ENCODE assay signal across 1 cellular context in genomic region chr10:34813626-34814227, GRCh38.
A peak's percentile ranks its signal among the peaks of the same experiment; 100 is the strongest.
TF ChIP-seq lines count a peak whose summit lies in the region.

No MANE protein-coding gene starts in this region.

TF ChIP-seq in HepG2, 621 proteins besides CTCF, POLR2A, EP300 and RAD21 (continued from another document):
- peak; percentile 15 for TF ChIP-seq TEAD3 (CRISPR knock-in tag; optimal IDR thresholded peaks at IDR 0.05; ENCODE audit: borderline replicate concordance)
- TF ChIP-seq PHF21A (CRISPR knock-in tag; IDR thresholded peaks at IDR 0.05): 0 out of 2 replicates have a peak, but pooled peaks have one; percentile 8
- TF ChIP-seq MYC (CRISPR knock-in tag; IDR thresholded peaks at IDR 0.05; ENCODE audit: borderline replicate concordance): peak; percentile 29; the same call in 1 of the 2 replicates
- TF ChIP-seq PLRG1 (conservative IDR thresholded peaks at IDR 0.05): no peak
- TF ChIP-seq YEATS2 (CRISPR knock-in tag; IDR thresholded peaks at IDR 0.05; ENCODE audit: borderline replicate concordance): 0 out of 2 replicates have a peak, but pooled peaks have one; percentile 6
- peak; percentile 41; the same call in 1 of the 2 replicates for TF ChIP-seq KDM2A (CRISPR knock-in tag; IDR thresholded peaks at IDR 0.05; ENCODE audit: borderline replicate concordance, low read depth)
- TF ChIP-seq STAT5B (CRISPR knock-in tag; IDR thresholded peaks at IDR 0.05): no peak
- peak; percentile 12; the same call in 1 of the 2 replicates for TF ChIP-seq SOX5 (CRISPR knock-in tag; IDR thresholded peaks at IDR 0.05; ENCODE audit: borderline replicate concordance)
- TF ChIP-seq PAF1 (CRISPR knock-in tag; IDR thresholded peaks at IDR 0.05): no peak
- TF ChIP-seq ZNF121 (CRISPR knock-in tag; IDR thresholded peaks at IDR 0.05): no peak
- TF ChIP-seq SALL1 (CRISPR knock-in tag; IDR thresholded peaks at IDR 0.05): no peak
- TF ChIP-seq SMAD3 (CRISPR knock-in tag; IDR thresholded peaks at IDR 0.05): no peak
- 0 out of 2 replicates have a peak, but pooled peaks have one; percentile 24 for TF ChIP-seq FOXP4 (CRISPR knock-in tag; IDR thresholded peaks at IDR 0.05)
- TF ChIP-seq HBP1 (CRISPR knock-in tag; IDR thresholded peaks at IDR 0.05; ENCODE audit: low read depth): peak; percentile 6; the same call in 1 of the 2 replicates
